Comparison of ENCODE assay signal across 9 cellular contexts in the genomic region with DNA sequence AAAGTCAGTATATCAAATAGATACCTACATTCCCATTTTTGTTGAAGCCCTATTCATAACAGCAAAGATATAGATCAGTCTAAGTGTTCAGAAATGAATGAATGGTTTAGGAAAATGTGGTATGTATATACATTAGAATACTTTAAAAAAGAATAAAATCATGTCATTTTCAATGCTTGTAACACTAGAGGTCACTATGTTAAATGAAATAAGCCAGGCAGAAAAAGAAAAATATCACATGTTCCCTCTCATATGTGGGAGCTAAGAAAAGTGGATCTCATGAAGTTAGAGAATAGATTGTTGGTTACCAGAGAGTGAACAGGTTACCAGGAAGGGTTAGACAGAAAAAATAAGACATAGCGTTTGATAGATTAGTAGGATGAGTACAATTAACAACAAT.
DNase-seq lines count a peak whose midpoint lies in the region; FAIRE-seq and TF ChIP-seq lines count a peak whose summit lies in the region.
"Had no signal": no experiment of that assay in that cellular context is flagged by ENCODE, and none has a peak within 500 bp of the region (broad histone marks: within the 10 kb centered on the region; RNA-seq: fewer than 3 reads in every experiment).

No MANE protein-coding gene starts in this region.

- no peak for TF ChIP-seq EP300 in esophagus muscularis mucosa (IDR thresholded peaks at IDR 0.05)

- H3K27me3 Mint-ChIP-seq in nephron progenitor cell (ENCODE audit: low read depth, poor library complexity), result no peaks in the 10 kb centered on the region

- H3K79me2 ChIP-seq in MM.1S (ENCODE audit: low read length), result no peaks in the 10 kb centered on the region

- TF ChIP-seq CTCF in MM.1S (IDR thresholded peaks at IDR 0.05; ENCODE audit: low read length), result peak; percentile 36
- peak; percentile 20 for TF ChIP-seq CTCF in nephron progenitor cell (IDR thresholded peaks at IDR 0.05)
- TF ChIP-seq CTCF in esophagus muscularis mucosa (IDR thresholded peaks at IDR 0.05), result peak in 1 of 3 experiments; percentile 32

- no peak for TF ChIP-seq POLR2A in esophagus muscularis mucosa (IDR thresholded peaks at IDR 0.05; ENCODE audit: low read depth)

- H3K4me3 Mint-ChIP-seq in nephron progenitor cell, result no peak overlapping the region

- H3K36me3 ChIP-seq in MM.1S (replicated peaks; ENCODE audit: insufficient read depth, low read length), result no peaks in the 10 kb centered on the region
- no peaks in the 10 kb centered on the region for H3K36me3 ChIP-seq in esophagus muscularis mucosa
- H3K36me3 ChIP-seq: neutrophil had no signal

- H3K4me1 Mint-ChIP-seq in nephron progenitor cell, result peaks cover 5% of the 10 kb centered on the region

- no peaks in the 10 kb centered on the region for H3K36me3 Mint-ChIP-seq in nephron progenitor cell (ENCODE audit: low read depth)

- H3F3A ChIP-seq in MM.1S (ENCODE audit: insufficient read depth, low read length), result no peaks in the 10 kb centered on the region

- H3K4me2 ChIP-seq in MM.1S (ENCODE audit: low read depth, low read length), result no peak overlapping the region

- H3K27ac Mint-ChIP-seq in nephron progenitor cell, result no peak overlapping the region

- no peaks in the 10 kb centered on the region for H3K9me2 ChIP-seq in MM.1S (replicated peaks; ENCODE audit: insufficient read depth, low read length)

- FAIRE-seq in GM19239 (lab: Jason Lieb, UNC), result peak; percentile 73

- no peaks in the 10 kb centered on the region for H3K9me3 ChIP-seq in MM.1S (replicated peaks; ENCODE audit: insufficient read depth, low read length)
- H3K9me3 ChIP-seq in esophagus muscularis mucosa, result no peaks in the 10 kb centered on the region
- H3K9me3 ChIP-seq: neutrophil had no signal

- no peak overlapping the region for H3K9ac ChIP-seq in MM.1S (ENCODE audit: low read length)

- H4K20me1 ChIP-seq in MM.1S (ENCODE audit: insufficient read depth, low read length), result no peaks in the 10 kb centered on the region

- intact Hi-C loops in esophagus muscularis mucosa (cut with DNase I) (loop anchor here (5.0 kb wide), 1 partner anchor 771 kb away; no protein-coding TSS in a partner anchor), posterior cingulate gyrus (cut with DNase I) (loop anchor here (5.0 kb wide), 1 partner anchor 771 kb away; no protein-coding TSS in a partner anchor)

- H3K4me3 ChIP-seq in MM.1S (ENCODE audit: low read length), result no peak overlapping the region
- H3K4me3 ChIP-seq in esophagus muscularis mucosa, result no peak overlapping the region

- no peak for DNase-seq in GM19239 (ENCODE audit: insufficient read length, low spot score)
- peak; percentile 38 for DNase-seq in MM.1S
- peak; percentile 3 for DNase-seq in astrocyte of the hippocampus (ENCODE audit: low read depth, low spot score)
- DNase-seq in nephron progenitor cell, result no peak
- no peak for DNase-seq in DMS153 (lab: John Stamatoyannopoulos, UW)
- no peak for DNase-seq in esophagus muscularis mucosa (ENCODE audit: extremely low spot score)
- no peak for DNase-seq in posterior cingulate gyrus
- DNase-seq: activated CD4-positive, alpha-beta T cell treated with anti-CD3 and anti-CD28 coated beads, Interleukin-2, amount 50 U/mL, for 48 hours had no signal

- H3K4me1 ChIP-seq in MM.1S (ENCODE audit: low read length) (no peaks in the 10 kb centered on the region), esophagus muscularis mucosa (peaks cover 0 to 11% (median 5%) of the 10 kb centered on the region in 4 donors)

- H3K27ac ChIP-seq in MM.1S (ENCODE audit: low read length) (no peak overlapping the region), esophagus muscularis mucosa (replicated peaks in 1 of 4) (no peak overlapping the region)
- H3K27ac ChIP-seq: neutrophil had no signal

- H3K27me3 ChIP-seq in MM.1S (replicated peaks; ENCODE audit: insufficient read depth, low read length), result no peaks in the 10 kb centered on the region
- no peaks in the 10 kb centered on the region for H3K27me3 ChIP-seq in esophagus muscularis mucosa
- H3K27me3 ChIP-seq: neutrophil had no signal

- 53% methylated on average over 1 of the region's 1 CpG for WGBS in esophagus muscularis mucosa

- H3K9me3 Mint-ChIP-seq in nephron progenitor cell, result peaks cover 21% of the 10 kb centered on the region

- H2AFZ ChIP-seq in MM.1S (ENCODE audit: low read length), result no peak overlapping the region

Comparison
In these comparisons a context has a peak if more than half of its experiments do, and no peak if none do; other contexts are left out.
1. DNase-seq: peak in MM.1S (single experiment) and astrocyte of the hippocampus (single experiment); none in GM19239 (single experiment), nephron progenitor cell (single experiment), DMS153 (single experiment), esophagus muscularis mucosa (single experiment) and posterior cingulate gyrus (0 of 10).